In genomic region chr19:16325161-16325527, GRCh38 we compare ENCODE assay signal across 8 cellular contexts. TPM values are rescaled to one million over a fixed set of nuclear protein-coding genes. Genes with fewer than 3 reads are reported as not detected.
DNase-seq lines count a peak whose midpoint lies in the region; ATAC-seq and TF ChIP-seq lines count a peak whose summit lies in the region.

No MANE protein-coding gene starts in this region.

- H3K27me3 Mint-ChIP-seq in activated T-cell treated with anti-CD3 and anti-CD28 coated beads, Interleukin-2, amount 50 U/mL, for 4 hours (ENCODE audit: low read depth): no peaks in the 10 kb centered on the region

- H3K4me1 Mint-ChIP-seq in activated T-cell treated with anti-CD3 and anti-CD28 coated beads, Interleukin-2, amount 50 U/mL, for 4 hours (ENCODE audit: low read depth): peaks cover 55% of the 10 kb centered on the region

- TF ChIP-seq CTCF in foreskin fibroblast (IDR thresholded peaks at IDR 0.05; ENCODE audit: low read depth, low read length): peak; percentile 6
- no peak for TF ChIP-seq CTCF in omental fat pad (IDR thresholded peaks at IDR 0.05)

- H3K9me3 Mint-ChIP-seq in activated T-cell treated with anti-CD3 and anti-CD28 coated beads, Interleukin-2, amount 50 U/mL, for 4 hours: no peaks in the 10 kb centered on the region

- peak overlapping the region; percentile 31 for H3K4me3 Mint-ChIP-seq in activated T-cell treated with anti-CD3 and anti-CD28 coated beads, Interleukin-2, amount 50 U/mL, for 4 hours

- ATAC-seq in HG03439 (IDR thresholded peaks at IDR 0.05; ENCODE audit: unreplicated experiment) (peak; percentile 15), GM21390 (IDR thresholded peaks at IDR 0.05; ENCODE audit: unreplicated experiment) (no peak), omental fat pad (ENCODE audit: low FRiP score) (no peak)
- ATAC-seq in activated T-cell treated with anti-CD3 and anti-CD28 coated beads, Interleukin-2, amount 50 U/mL, for 4 hours: peak in 1 of 2 donors; percentile 5

- DNase-seq in DMS53 (lab: John Stamatoyannopoulos, UW): peak; percentile 49
- no peak for DNase-seq in DMS53 treated with DMSO at 0.1 percent for 48 hours (lab: John Stamatoyannopoulos, UW; ENCODE audit: unreplicated experiment)
- DNase-seq in activated T-cell treated with anti-CD3 and anti-CD28 coated beads, Interleukin-2, amount 50 U/mL, for 4 hours: peak; percentile 50
- DNase-seq in foreskin fibroblast: peak in 1 of 2 donors; percentile 56
- DNase-seq in posterior vena cava (ENCODE audit: low spot score): peak; percentile 90
- DNase-seq in omental fat pad (ENCODE audit: low spot score): no peak

- intact Hi-C loops in posterior vena cava (cut with DNase I): loop anchor here in 1 of 2 donors (10.0 kb wide), 1 partner anchor 260 kb away; no protein-coding TSS in a partner anchor

- peak overlapping the region; percentile 62 to 74 for H3K4me3 ChIP-seq in foreskin fibroblast (ENCODE audit: low read depth in 1 of 2, low read length in 2 of 2)

- peaks cover 11% of the 10 kb centered on the region for H3K36me3 Mint-ChIP-seq in activated T-cell treated with anti-CD3 and anti-CD28 coated beads, Interleukin-2, amount 50 U/mL, for 4 hours (ENCODE audit: insufficient read depth)

RNA-seq across cellular contexts. Expression of gene KLF2, which starts 0.5 kb away (rescaled TPM):
- 1 to 10 TPM; 1.4 to 2.5 (median 2.4) TPM for total RNA-seq in activated T-cell treated with anti-CD3 and anti-CD28 coated beads, Interleukin-2, amount 50 U/mL, for 4 hours
- total RNA-seq in posterior vena cava (100 to 1,000 TPM in 1 of 2 donors, 10 to 100 TPM in 1; 97.8 to 208 TPM), omental fat pad (100 to 1,000 TPM in 2 of 4 donors, 10 to 100 TPM in 2; 61.1 to 160 (median 85.9) TPM)

Comparison
In these comparisons a context has a peak if more than half of its experiments do, and no peak if none do; other contexts are left out.
1. DNase-seq: peak in DMS53 (single experiment), activated T-cell treated with anti-CD3 and anti-CD28 coated beads, Interleukin-2, amount 50 U/mL, for 4 hours (single experiment) and posterior vena cava (single experiment); none in DMS53 treated with DMSO at 0.1 percent for 48 hours (single experiment) and omental fat pad (single experiment).
2. RNA of gene KLF2, which starts 0.5 kb away (total RNA-seq): 97.8 to 208 TPM in posterior vena cava and 61.1 to 160 TPM in omental fat pad; 1.4 to 2.5 TPM in activated T-cell treated with anti-CD3 and anti-CD28 coated beads, Interleukin-2, amount 50 U/mL, for 4 hours; every median in the first group is over 10 times any median in the second.